ENCODE assay signal across 8 cellular contexts in the genomic region with DNA sequence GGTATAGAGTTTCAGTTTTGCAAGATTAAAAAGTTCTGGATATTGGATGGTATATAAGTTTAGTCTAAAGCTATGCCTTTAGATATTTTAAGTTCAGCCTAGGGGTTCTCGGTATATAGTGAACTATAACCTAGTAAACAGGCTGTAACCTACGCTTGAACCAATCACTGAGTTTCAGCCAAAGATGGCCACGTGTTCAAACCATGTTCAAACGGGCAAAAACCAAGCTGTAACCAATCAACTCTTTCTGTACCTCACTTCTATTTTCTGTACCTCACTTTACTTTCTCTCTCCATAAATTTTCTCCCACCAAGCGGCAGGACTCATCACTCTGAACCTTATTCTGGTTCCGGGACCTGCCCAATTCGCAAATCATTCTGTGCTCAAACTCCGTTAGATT. TPM values are rescaled to one million over a fixed set of nuclear protein-coding genes. Genes with fewer than 3 reads are reported as not detected.
DNase-seq lines count a peak whose midpoint lies in the region; ATAC-seq, FAIRE-seq and TF ChIP-seq lines count a peak whose summit lies in the region.

No MANE protein-coding gene starts in this region.

- TF ChIP-seq POLR2A in transverse colon (IDR thresholded peaks at IDR 0.05): no peak

- no peaks in the 10 kb centered on the region for H3K27me3 ChIP-seq in transverse colon

- H3K9me3 ChIP-seq in kidney (ENCODE audit: control insufficient read depth in 1 of 2, low read length in 2 of 2) (peaks cover 0 to 6% of the 10 kb centered on the region in 2 donors), transverse colon (no peaks in the 10 kb centered on the region)

- 71 to 90% methylated on average over 6 to 8 of the region's 8 CpGs for WGBS in transverse colon (ENCODE audit: low coverage in 1 of 2), 2 donors

- CTCF ChIA-PET in activated naive CD4-positive, alpha-beta T cell treated with anti-CD3 and anti-CD28 coated beads for 36 hours (lab: Charles Lee): interaction anchor here (0.8 to 2.0 kb wide), 7 partner anchors 8 to 134 kb away, joined by 3 to 13 read pairs (median 5); partner anchors contain the start of gene HELB
- CTCF ChIA-PET in activated CD8-positive, alpha-beta T cell treated with anti-CD3 and anti-CD28 coated beads for 36 hours (lab: Charles Lee): interaction anchor here (1.1 to 2.5 kb wide), 4 partner anchors 9 to 111 kb away, joined by 3 to 17 read pairs (median 10); partner anchors contain the start of gene LLPH

- FAIRE-seq in kidney (lab: Jason Lieb, UNC) (no peak), HTR-8/SVneo (lab: Jason Lieb, UNC) (no peak)

- H3K27me3 Mint-ChIP-seq in activated naive CD4-positive, alpha-beta T cell treated with anti-CD3 and anti-CD28 coated beads for 36 hours (ENCODE audit: low read depth): no peaks in the 10 kb centered on the region
- no peaks in the 10 kb centered on the region for H3K27me3 Mint-ChIP-seq in activated CD8-positive, alpha-beta T cell treated with anti-CD3 and anti-CD28 coated beads for 36 hours

- POLR2A ChIA-PET in activated CD8-positive, alpha-beta T cell treated with anti-CD3 and anti-CD28 coated beads for 36 hours (lab: Charles Lee): interaction anchor here (1.0 to 2.9 kb wide), 9 partner anchors 8 to 134 kb away, joined by 3 to 24 read pairs (median 4); partner anchors contain the start of genes HELB and LLPH

- H3K36me3 Mint-ChIP-seq in activated naive CD4-positive, alpha-beta T cell treated with anti-CD3 and anti-CD28 coated beads for 36 hours (ENCODE audit: low read depth): peaks cover 40% of the 10 kb centered on the region
- H3K36me3 Mint-ChIP-seq in activated CD8-positive, alpha-beta T cell treated with anti-CD3 and anti-CD28 coated beads for 36 hours (ENCODE audit: low read depth): peaks cover 49% of the 10 kb centered on the region

- H3K4me1 Mint-ChIP-seq in activated naive CD4-positive, alpha-beta T cell treated with anti-CD3 and anti-CD28 coated beads for 36 hours (ENCODE audit: low read depth): peaks cover 53% of the 10 kb centered on the region
- H3K4me1 Mint-ChIP-seq in activated CD8-positive, alpha-beta T cell treated with anti-CD3 and anti-CD28 coated beads for 36 hours (ENCODE audit: low read depth): peaks cover 50% of the 10 kb centered on the region

- H3K4me3 ChIP-seq in kidney (ENCODE audit: low read length in 2 of 2): peak overlapping the region; percentile 76 to 97
- peak overlapping the region in 2 of 4 donors; percentile 64 to 93 for H3K4me3 ChIP-seq in transverse colon

- H3K27ac ChIP-seq in kidney (ENCODE audit: low read depth in 2 of 2, low read length in 2 of 2): peak overlapping the region in 1 of 2 donors; percentile 98
- H3K27ac ChIP-seq in transverse colon: peak overlapping the region; percentile 98 to 100 (median 98)

- no peak for ATAC-seq in activated CD8-positive, alpha-beta T cell treated with anti-CD3 and anti-CD28 coated beads for 36 hours

- TF ChIP-seq EP300 in transverse colon (IDR thresholded peaks at IDR 0.05; ENCODE audit: low read depth): no peak

- H3K9me3 Mint-ChIP-seq in activated naive CD4-positive, alpha-beta T cell treated with anti-CD3 and anti-CD28 coated beads for 36 hours: peaks cover 6% of the 10 kb centered on the region
- H3K9me3 Mint-ChIP-seq in activated CD8-positive, alpha-beta T cell treated with anti-CD3 and anti-CD28 coated beads for 36 hours: peaks cover 17% of the 10 kb centered on the region

- H3K27ac Mint-ChIP-seq in activated naive CD4-positive, alpha-beta T cell treated with anti-CD3 and anti-CD28 coated beads for 36 hours: peak overlapping the region; percentile 100
- H3K27ac Mint-ChIP-seq in activated CD8-positive, alpha-beta T cell treated with anti-CD3 and anti-CD28 coated beads for 36 hours: peak overlapping the region; percentile 100

- H3K36me3 ChIP-seq in kidney (ENCODE audit: control insufficient read depth in 1 of 2, insufficient read depth in 2 of 2, low read length in 2 of 2) (no peaks in the 10 kb centered on the region), transverse colon (no peaks in the 10 kb centered on the region)

- no peak for DNase-seq in activated naive CD4-positive, alpha-beta T cell treated with anti-CD3 and anti-CD28 coated beads for 36 hours
- no peak for DNase-seq in activated naive CD4-positive, alpha-beta T cell treated with anti-CD3 and anti-CD28 coated beads, Interleukin-2, amount 50 U/mL, for 16 hours
- DNase-seq in activated CD8-positive, alpha-beta T cell treated with anti-CD3 and anti-CD28 coated beads for 36 hours: no peak
- DNase-seq in kidney (no peak), transverse colon (no peak), HTR-8/SVneo (ENCODE audit: insufficient read length, low spot score) (no peak)
- DNase-seq in stimulated activated CD4-positive, alpha-beta T cell treated with anti-CD3 and anti-CD28 coated beads, Interleukin-4, amount 100 ng/mL, for 1 hour: no peak
- DNase-seq in stimulated activated CD4-positive, alpha-beta T cell treated with anti-CD3 and anti-CD28 coated beads, Interleukin-12 subunit alpha, Interleukin-12 subunit beta, amount 100 ng/mL, for 4 hours: no peak

- H3K9ac ChIP-seq in kidney (ENCODE audit: low read length in 2 of 2): peak overlapping the region; percentile 64 to 95

- peaks cover 0 to 8% of the 10 kb centered on the region in 2 donors for H3K4me1 ChIP-seq in kidney (ENCODE audit: control insufficient read depth in 1 of 2, insufficient read depth in 1 of 2, low read depth in 1 of 2, low read length in 2 of 2)
- H3K4me1 ChIP-seq in transverse colon: peaks cover 0 to 25% (median 15%) of the 10 kb centered on the region in 4 donors

- TF ChIP-seq CTCF in activated CD8-positive, alpha-beta T cell treated with anti-CD3 and anti-CD28 coated beads for 36 hours (IDR thresholded peaks at IDR 0.05): no peak
- TF ChIP-seq CTCF in kidney (IDR thresholded peaks at IDR 0.05; ENCODE audit: borderline replicate concordance, extremely low read depth, insufficient read depth): no peak
- TF ChIP-seq CTCF in transverse colon (IDR thresholded peaks at IDR 0.05): no peak

- in situ Hi-C loops in transverse colon (cut with MboI; ENCODE audit: low pct_ligation_motif_present in 1 of 4, low pct_unique_long_range_greater_than_20kb in 1 of 4, low sequenced_read_pairs in 3 of 4): no loop called here

- intact Hi-C loops in activated naive CD4-positive, alpha-beta T cell treated with anti-CD3 and anti-CD28 coated beads for 36 hours (cut with micrococcal nuclease): loop anchor here (2.0 to 5.0 kb wide), 3 partner anchors 20 to 1546 kb away; partner anchors contain the start of gene IRAK3
- intact Hi-C loops in activated CD8-positive, alpha-beta T cell treated with anti-CD3 and anti-CD28 coated beads for 36 hours (cut with micrococcal nuclease): loop anchor here (2.0 to 10.0 kb wide), 2 partner anchors 38 to 136 kb away; partner anchors contain the start of genes HELB and LLPH
- intact Hi-C loops in kidney (cut with DNase I): no loop called here
- intact Hi-C loops in transverse colon (cut with DNase I; ENCODE audit: low total_unique reads): no loop called here

- peak overlapping the region; percentile 98 for H3K4me3 Mint-ChIP-seq in activated naive CD4-positive, alpha-beta T cell treated with anti-CD3 and anti-CD28 coated beads for 36 hours
- H3K4me3 Mint-ChIP-seq in activated CD8-positive, alpha-beta T cell treated with anti-CD3 and anti-CD28 coated beads for 36 hours: peak overlapping the region; percentile 85

RNA-seq across cellular contexts. Expression of gene TMBIM4, which starts 1.4 kb away (rescaled TPM):
- total RNA-seq in activated naive CD4-positive, alpha-beta T cell treated with anti-CD3 and anti-CD28 coated beads for 36 hours: 10 to 100 TPM; 51.2 to 51.3 TPM
- total RNA-seq in activated CD8-positive, alpha-beta T cell treated with anti-CD3 and anti-CD28 coated beads for 36 hours: 10 to 100 TPM; 41.7 to 45.8 TPM
- total RNA-seq in kidney (140 TPM), transverse colon (100 to 1,000 TPM in 2 of 4 donors, 10 to 100 TPM in 2; 15.5 to 217 (median 98.8) TPM)
- polyA plus RNA-seq in kidney (ENCODE audit: insufficient read depth, low read depth, low replicate concordance): 179 TPM

RNA-seq across cellular contexts. Expression of gene IRAK3, which starts 20.6 kb away (rescaled TPM):
- total RNA-seq in activated naive CD4-positive, alpha-beta T cell treated with anti-CD3 and anti-CD28 coated beads for 36 hours: under 1 TPM; 0.32 to 0.38 TPM
- total RNA-seq in activated CD8-positive, alpha-beta T cell treated with anti-CD3 and anti-CD28 coated beads for 36 hours: under 1 TPM; 0.31 to 0.34 TPM
- 19.9 TPM for total RNA-seq in kidney
- 1.2 TPM for polyA plus RNA-seq in kidney (ENCODE audit: insufficient read depth, low read depth, low replicate concordance)
- total RNA-seq in transverse colon: 10 to 100 TPM in 1 of 4 donors, 1 to 10 TPM in 3; 5.6 to 13.8 (median 6.7) TPM

RNA-seq across cellular contexts. Expression of gene LLPH, which starts 37.9 kb away (rescaled TPM):
- total RNA-seq in activated naive CD4-positive, alpha-beta T cell treated with anti-CD3 and anti-CD28 coated beads for 36 hours: 10 to 100 TPM; 25.6 to 26.0 TPM
- 10 to 100 TPM; 33.6 to 34.1 TPM for total RNA-seq in activated CD8-positive, alpha-beta T cell treated with anti-CD3 and anti-CD28 coated beads for 36 hours
- total RNA-seq in kidney (21.9 TPM), transverse colon (1 to 10 TPM; 3.5 to 4.9 (median 3.9) TPM)
- polyA plus RNA-seq in kidney (ENCODE audit: insufficient read depth, low read depth, low replicate concordance): 28.7 TPM

Comparison
In these comparisons a context has a peak if more than half of its experiments do, and no peak if none do; other contexts are left out.
1. RNA of gene IRAK3, which starts 20.6 kb away (total RNA-seq): 19.9 TPM in kidney (single experiment) and 5.6 to 13.8 TPM in transverse colon; 0.32 to 0.38 TPM in activated naive CD4-positive, alpha-beta T cell treated with anti-CD3 and anti-CD28 coated beads for 36 hours and 0.31 to 0.34 TPM in activated CD8-positive, alpha-beta T cell treated with anti-CD3 and anti-CD28 coated beads for 36 hours; every median in the first group is over 4 times any median in the second.
2. intact Hi-C loops: an anchor here in activated naive CD4-positive, alpha-beta T cell treated with anti-CD3 and anti-CD28 coated beads for 36 hours (2.0 to 5.0 kb wide) and activated CD8-positive, alpha-beta T cell treated with anti-CD3 and anti-CD28 coated beads for 36 hours (2.0 to 10.0 kb wide); none called in kidney and transverse colon.